ENCODE assay signal across 1 cellular context in genomic region chr15:30921106-30921505, GRCh38.
TF ChIP-seq lines count a peak whose summit lies in the region.

No MANE protein-coding gene starts in this region.

TF ChIP-seq in H1, 55 proteins besides CTCF, POLR2A, EP300 and RAD21:
- TF ChIP-seq JUND (IDR thresholded peaks at IDR 0.05; ENCODE audit: low read length) (no peak), POLR2AphosphoS5 (IDR thresholded peaks at IDR 0.05; ENCODE audit: low read depth, low read length) (no peak), TCF12 (IDR thresholded peaks at IDR 0.05; ENCODE audit: low read depth, low read length) (no peak), CHD2 (IDR thresholded peaks at IDR 0.05; ENCODE audit: low read length) (no peak), TBP (IDR thresholded peaks at IDR 0.05; ENCODE audit: low read depth, low read length) (no peak)
